18 cellular contexts compared by ENCODE assay signal in genomic region chrX:67568769-67569168, GRCh38. TPM values are rescaled to one million over a fixed set of nuclear protein-coding genes. Genes with fewer than 3 reads are reported as not detected.
DNase-seq lines count a peak whose midpoint lies in the region; ATAC-seq and TF ChIP-seq lines count a peak whose summit lies in the region.
"Had no signal": no experiment of that assay in that cellular context is flagged by ENCODE, and none has a peak within 500 bp of the region (broad histone marks: within the 10 kb centered on the region; RNA-seq: fewer than 3 reads in every experiment).

No MANE protein-coding gene starts in this region.

- H3K36me3 ChIP-seq in GM23248 (ENCODE audit: low read depth): no peaks in the 10 kb centered on the region
- no peaks in the 10 kb centered on the region for H3K36me3 ChIP-seq in hepatocyte (replicated peaks; ENCODE audit: insufficient read depth, low read depth)
- H3K36me3 ChIP-seq in psoas muscle (ENCODE audit: insufficient read depth in 1 of 2, low read depth in 1 of 2): no peaks in the 10 kb centered on the region
- H3K36me3 ChIP-seq in upper lobe of left lung: no peaks in the 10 kb centered on the region
- H3K36me3 ChIP-seq: SJCRH30 had no signal

- H4K20me1 ChIP-seq in GM23248 (ENCODE audit: insufficient read depth) (no peaks in the 10 kb centered on the region), hepatocyte (ENCODE audit: insufficient read depth, poor library complexity, severe bottlenecking) (no peaks in the 10 kb centered on the region)

- in situ Hi-C loops in GM23248 (cut with MboI): no loop called here

- TF ChIP-seq EP300 in upper lobe of left lung (IDR thresholded peaks at IDR 0.05): no peak

- no peak overlapping the region for H3K4me2 ChIP-seq in GM23248 (ENCODE audit: unreplicated experiment)
- H3K4me2 ChIP-seq in hepatocyte: no peak overlapping the region
- H3K4me2 ChIP-seq: PC-9 had no signal

- H3K9me2 ChIP-seq in GM23248 (ENCODE audit: insufficient read depth) (no peaks in the 10 kb centered on the region), hepatocyte (replicated peaks; ENCODE audit: insufficient read depth) (no peaks in the 10 kb centered on the region)

- H3K27ac ChIP-seq in GM23248 (no peak overlapping the region), hepatocyte (no peak overlapping the region), psoas muscle (no peak overlapping the region), upper lobe of left lung (no peak overlapping the region)
- H3K27ac ChIP-seq: PC-9, RWPE1, SJCRH30 had no signal

- intact Hi-C loops in psoas muscle (cut with DNase I): no loop called here

- ATAC-seq in psoas muscle (peak; percentile 69 to 85 (median 80)), GM21717 (IDR thresholded peaks at IDR 0.05; ENCODE audit: unreplicated experiment) (no peak), upper lobe of left lung (ENCODE audit: low FRiP score in 2 of 2) (no peak)
- ATAC-seq: K562 had no signal

- no peaks in the 10 kb centered on the region for H3F3A ChIP-seq in GM23248 (ENCODE audit: insufficient read depth)

- TF ChIP-seq CTCF in fibroblast of mammary gland (conservative IDR thresholded peaks at IDR 0.05; ENCODE audit: control insufficient read depth, insufficient read depth, low read depth, low read length): no peak
- TF ChIP-seq CTCF in hepatocyte (IDR thresholded peaks at IDR 0.05; ENCODE audit: poor library complexity): no peak
- no peak for TF ChIP-seq CTCF in psoas muscle (IDR thresholded peaks at IDR 0.05)
- no peak for TF ChIP-seq CTCF in upper lobe of left lung (IDR thresholded peaks at IDR 0.05)

- H3K79me2 ChIP-seq in GM23248 (ENCODE audit: insufficient read depth) (no peaks in the 10 kb centered on the region), hepatocyte (no peaks in the 10 kb centered on the region)

- H3K9me3 ChIP-seq in GM23248 (ENCODE audit: low read depth) (no peaks in the 10 kb centered on the region), hepatocyte (ENCODE audit: low read depth) (no peaks in the 10 kb centered on the region), psoas muscle (no peaks in the 10 kb centered on the region), upper lobe of left lung (no peaks in the 10 kb centered on the region)
- H3K9me3 ChIP-seq: SJCRH30 had no signal

- no peak for TF ChIP-seq POLR2A in upper lobe of left lung (IDR thresholded peaks at IDR 0.05)

- DNase-seq in GM23248 (peak; percentile 32), fibroblast of mammary gland (ENCODE audit: low read depth) (peak; percentile 59), hepatocyte (ENCODE audit: low spot score) (peak; percentile 38), psoas muscle (no peak), NCI-H1694 treated with DMSO at 0.1 percent for 48 hours (lab: John Stamatoyannopoulos, UW) (no peak), KG1 (lab: John Stamatoyannopoulos, UW) (no peak), upper lobe of left lung (no peak)
- DNase-seq: DMS79 treated with DMSO at 0.1 percent for 48 hours, H7, NCI-H187 treated with DMSO at 0.1 percent for 48 hours, NCI-H226, NCI-H524, PC-9, SJCRH30 had no signal

- H3K9ac ChIP-seq in GM23248: no peak overlapping the region

- H2AFZ ChIP-seq in GM23248: no peak overlapping the region
- no peak overlapping the region for H2AFZ ChIP-seq in hepatocyte
- H2AFZ ChIP-seq: PC-9 had no signal

- H3K27me3 ChIP-seq in GM23248 (replicated peaks; ENCODE audit: insufficient read depth) (no peaks in the 10 kb centered on the region), hepatocyte (no peaks in the 10 kb centered on the region), psoas muscle (ENCODE audit: insufficient read depth in 3 of 3, low read length in 2 of 3) (peaks cover 0 to 9% (median 0%) of the 10 kb centered on the region in 3 donors), upper lobe of left lung (no peaks in the 10 kb centered on the region)
- H3K27me3 ChIP-seq: SJCRH30 had no signal

- no peak overlapping the region for H3K4me3 ChIP-seq in GM23248
- H3K4me3 ChIP-seq in fibroblast of mammary gland (ENCODE audit: control insufficient read depth, low read depth, low read length): no peak overlapping the region
- H3K4me3 ChIP-seq in hepatocyte: no peak overlapping the region
- H3K4me3 ChIP-seq in psoas muscle: peak overlapping the region; percentile 19
- no peak overlapping the region for H3K4me3 ChIP-seq in upper lobe of left lung
- H3K4me3 ChIP-seq: K562, PC-9, SJCRH30 had no signal

- 54 to 56% methylated on average over 4 to 5 of the region's 5 CpGs for WGBS in GM23248 (ENCODE audit: low coverage in 1 of 2, low lambda C conversion rate in 2 of 2, missing lambda C conversion rate in 2 of 2), 2 experiments
- WGBS in hepatocyte (ENCODE audit: low lambda C conversion rate, missing lambda C conversion rate): 63% methylated on average over 5 of the region's 5 CpGs
- WGBS in psoas muscle, 3 donors: 27 to 49% (median 37%) methylated on average over 5 of the region's 5 CpGs
- WGBS in upper lobe of left lung, 2 donors: 86 to 90% methylated on average over 5 of the region's 5 CpGs

- H3K4me1 ChIP-seq in GM23248 (ENCODE audit: insufficient read depth) (peaks cover 4% of the 10 kb centered on the region; the same call in 1 of the 2 replicates), hepatocyte (ENCODE audit: insufficient read depth) (no peaks in the 10 kb centered on the region), psoas muscle (no peaks in the 10 kb centered on the region), upper lobe of left lung (no peaks in the 10 kb centered on the region)

RNA-seq across cellular contexts. Expression of gene AR, which starts 24.9 kb away (rescaled TPM):
- total RNA-seq in GM23248 (2014; rRNA removed; shearing (Covaris generic)): 4.8 and 6.8 TPM in 2 replicates
- polyA plus RNA-seq in GM23248 (2016; fragmentation: Nextera tagmentation; extraction: Ambion mirVana) (1.2 TPM in 2 replicates), hepatocyte (0.99 and 1.3 TPM in 2 replicates), psoas muscle (1 to 10 TPM in 2 of 3 donors, under 1 TPM in 1; 0.99 to 3.6 (median 1.7) TPM)
- total RNA-seq in hepatocyte (4.5 and 5.4 TPM in 2 replicates), psoas muscle (10 to 100 TPM in 2 of 4 donors, 1 to 10 TPM in 2; 7.3 to 16.0 (median 11.3) TPM), upper lobe of left lung (1 to 10 TPM; 2.0 to 5.8 (median 2.6) TPM)
- polyA plus RNA-seq: CD14-positive monocyte had no signal

Comparison
In these comparisons a context has a peak if more than half of its experiments do, and no peak if none do; other contexts are left out.
1. DNase-seq: peak in GM23248 (single experiment), fibroblast of mammary gland (single experiment) and hepatocyte (single experiment); none in psoas muscle (0 of 2), NCI-H1694 treated with DMSO at 0.1 percent for 48 hours (single experiment), KG1 (single experiment) and upper lobe of left lung (0 of 2).
2. ATAC-seq: peak in psoas muscle (4 of 4); none in GM21717 (single experiment) and upper lobe of left lung (0 of 2).